Comparison of ENCODE assay signal across 6 cellular contexts in genomic region chr2:220764246-220764645, GRCh38.
"Had no signal": no experiment of that assay in that cellular context is flagged by ENCODE, and none has a peak within 500 bp of the region (broad histone marks: within the 10 kb centered on the region; RNA-seq: fewer than 3 reads in every experiment).

No MANE protein-coding gene starts in this region.

- H3K27ac Mint-ChIP-seq: IgD-negative memory B cell had no signal

- H3K4me1 Mint-ChIP-seq: IgD-negative memory B cell had no signal

- ATAC-seq: HepG2, K562 had no signal

- H3K27me3 Mint-ChIP-seq: IgD-negative memory B cell had no signal

- H3K4me3 Mint-ChIP-seq: IgD-negative memory B cell had no signal

- H3K27ac ChIP-seq: HL-60 had no signal

- DNase-seq: KBM-7, KG1 had no signal

- H3K36me3 Mint-ChIP-seq: IgD-negative memory B cell had no signal

- H3K4me3 ChIP-seq: K562 had no signal
